Comparison of ENCODE assay signal across 1 cellular context in genomic region chr5:71011194-71011792, GRCh38.
A peak's percentile ranks its signal among the peaks of the same experiment; 100 is the strongest.
TF ChIP-seq lines count a peak whose summit lies in the region.

No MANE protein-coding gene starts in this region.

TF ChIP-seq in HepG2, 621 proteins besides CTCF, POLR2A, EP300 and RAD21 (continued from another document and continues in another):
- TF ChIP-seq, protein P1, sequence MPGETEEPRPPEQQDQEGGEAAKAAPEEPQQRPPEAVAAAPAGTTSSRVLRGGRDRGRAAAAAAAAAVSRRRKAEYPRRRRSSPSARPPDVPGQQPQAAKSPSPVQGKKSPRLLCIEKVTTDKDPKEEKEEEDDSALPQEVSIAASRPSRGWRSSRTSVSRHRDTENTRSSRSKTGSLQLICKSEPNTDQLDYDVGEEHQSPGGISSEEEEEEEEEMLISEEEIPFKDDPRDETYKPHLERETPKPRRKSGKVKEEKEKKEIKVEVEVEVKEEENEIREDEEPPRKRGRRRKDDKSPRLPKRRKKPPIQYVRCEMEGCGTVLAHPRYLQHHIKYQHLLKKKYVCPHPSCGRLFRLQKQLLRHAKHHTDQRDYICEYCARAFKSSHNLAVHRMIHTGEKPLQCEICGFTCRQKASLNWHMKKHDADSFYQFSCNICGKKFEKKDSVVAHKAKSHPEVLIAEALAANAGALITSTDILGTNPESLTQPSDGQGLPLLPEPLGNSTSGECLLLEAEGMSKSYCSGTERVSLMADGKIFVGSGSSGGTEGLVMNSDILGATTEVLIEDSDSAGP (CRISPR knock-in tag; IDR thresholded peaks at IDR 0.05; ENCODE audit: borderline replicate concordance) = no peak
- TF ChIP-seq ZNF652 (CRISPR knock-in tag; IDR thresholded peaks at IDR 0.05; ENCODE audit: borderline replicate concordance, low read depth) = no peak
- TF ChIP-seq KDM5A (IDR thresholded peaks at IDR 0.05; ENCODE audit: borderline replicate concordance, low read length) = no peak
- TF ChIP-seq PHF20 (CRISPR knock-in tag; IDR thresholded peaks at IDR 0.05) = no peak
- TF ChIP-seq SIN3A (IDR thresholded peaks at IDR 0.05; ENCODE audit: borderline replicate concordance, low read depth, low read length) = no peak
- no peak for TF ChIP-seq ZNF563 (CRISPR knock-in tag; IDR thresholded peaks at IDR 0.05)
- no peak for TF ChIP-seq KAT2B (IDR thresholded peaks at IDR 0.05; ENCODE audit: borderline replicate concordance, low read depth, low read length)
- TF ChIP-seq, protein P2, sequence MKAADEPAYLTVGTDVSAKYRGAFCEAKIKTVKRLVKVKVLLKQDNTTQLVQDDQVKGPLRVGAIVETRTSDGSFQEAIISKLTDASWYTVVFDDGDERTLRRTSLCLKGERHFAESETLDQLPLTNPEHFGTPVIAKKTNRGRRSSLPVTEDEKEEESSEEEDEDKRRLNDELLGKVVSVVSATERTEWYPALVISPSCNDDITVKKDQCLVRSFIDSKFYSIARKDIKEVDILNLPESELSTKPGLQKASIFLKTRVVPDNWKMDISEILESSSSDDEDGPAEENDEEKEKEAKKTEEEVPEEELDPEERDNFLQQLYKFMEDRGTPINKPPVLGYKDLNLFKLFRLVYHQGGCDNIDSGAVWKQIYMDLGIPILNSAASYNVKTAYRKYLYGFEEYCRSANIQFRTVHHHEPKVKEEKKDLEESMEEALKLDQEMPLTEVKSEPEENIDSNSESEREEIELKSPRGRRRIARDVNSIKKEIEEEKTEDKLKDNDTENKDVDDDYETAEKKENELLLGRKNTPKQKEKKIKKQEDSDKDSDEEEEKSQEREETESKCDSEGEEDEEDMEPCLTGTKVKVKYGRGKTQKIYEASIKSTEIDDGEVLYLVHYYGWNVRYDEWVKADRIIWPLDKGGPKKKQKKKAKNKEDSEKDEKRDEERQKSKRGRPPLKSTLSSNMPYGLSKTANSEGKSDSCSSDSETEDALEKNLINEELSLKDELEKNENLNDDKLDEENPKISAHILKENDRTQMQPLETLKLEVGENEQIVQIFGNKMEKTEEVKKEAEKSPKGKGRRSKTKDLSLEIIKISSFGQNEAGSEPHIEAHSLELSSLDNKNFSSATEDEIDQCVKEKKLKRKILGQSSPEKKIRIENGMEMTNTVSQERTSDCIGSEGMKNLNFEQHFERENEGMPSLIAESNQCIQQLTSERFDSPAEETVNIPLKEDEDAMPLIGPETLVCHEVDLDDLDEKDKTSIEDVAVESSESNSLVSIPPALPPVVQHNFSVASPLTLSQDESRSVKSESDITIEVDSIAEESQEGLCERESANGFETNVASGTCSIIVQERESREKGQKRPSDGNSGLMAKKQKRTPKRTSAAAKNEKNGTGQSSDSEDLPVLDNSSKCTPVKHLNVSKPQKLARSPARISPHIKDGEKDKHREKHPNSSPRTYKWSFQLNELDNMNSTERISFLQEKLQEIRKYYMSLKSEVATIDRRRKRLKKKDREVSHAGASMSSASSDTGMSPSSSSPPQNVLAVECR (CRISPR knock-in tag; IDR thresholded peaks at IDR 0.05; ENCODE audit: borderline replicate concordance) = no peak; the same call in 1 of the 2 replicates
- TF ChIP-seq NFKB2 (CRISPR knock-in tag; IDR thresholded peaks at IDR 0.05; ENCODE audit: borderline replicate concordance) = no peak
- TF ChIP-seq MTF1 (CRISPR knock-in tag; IDR thresholded peaks at IDR 0.05) = no peak
- TF ChIP-seq, protein P3, sequence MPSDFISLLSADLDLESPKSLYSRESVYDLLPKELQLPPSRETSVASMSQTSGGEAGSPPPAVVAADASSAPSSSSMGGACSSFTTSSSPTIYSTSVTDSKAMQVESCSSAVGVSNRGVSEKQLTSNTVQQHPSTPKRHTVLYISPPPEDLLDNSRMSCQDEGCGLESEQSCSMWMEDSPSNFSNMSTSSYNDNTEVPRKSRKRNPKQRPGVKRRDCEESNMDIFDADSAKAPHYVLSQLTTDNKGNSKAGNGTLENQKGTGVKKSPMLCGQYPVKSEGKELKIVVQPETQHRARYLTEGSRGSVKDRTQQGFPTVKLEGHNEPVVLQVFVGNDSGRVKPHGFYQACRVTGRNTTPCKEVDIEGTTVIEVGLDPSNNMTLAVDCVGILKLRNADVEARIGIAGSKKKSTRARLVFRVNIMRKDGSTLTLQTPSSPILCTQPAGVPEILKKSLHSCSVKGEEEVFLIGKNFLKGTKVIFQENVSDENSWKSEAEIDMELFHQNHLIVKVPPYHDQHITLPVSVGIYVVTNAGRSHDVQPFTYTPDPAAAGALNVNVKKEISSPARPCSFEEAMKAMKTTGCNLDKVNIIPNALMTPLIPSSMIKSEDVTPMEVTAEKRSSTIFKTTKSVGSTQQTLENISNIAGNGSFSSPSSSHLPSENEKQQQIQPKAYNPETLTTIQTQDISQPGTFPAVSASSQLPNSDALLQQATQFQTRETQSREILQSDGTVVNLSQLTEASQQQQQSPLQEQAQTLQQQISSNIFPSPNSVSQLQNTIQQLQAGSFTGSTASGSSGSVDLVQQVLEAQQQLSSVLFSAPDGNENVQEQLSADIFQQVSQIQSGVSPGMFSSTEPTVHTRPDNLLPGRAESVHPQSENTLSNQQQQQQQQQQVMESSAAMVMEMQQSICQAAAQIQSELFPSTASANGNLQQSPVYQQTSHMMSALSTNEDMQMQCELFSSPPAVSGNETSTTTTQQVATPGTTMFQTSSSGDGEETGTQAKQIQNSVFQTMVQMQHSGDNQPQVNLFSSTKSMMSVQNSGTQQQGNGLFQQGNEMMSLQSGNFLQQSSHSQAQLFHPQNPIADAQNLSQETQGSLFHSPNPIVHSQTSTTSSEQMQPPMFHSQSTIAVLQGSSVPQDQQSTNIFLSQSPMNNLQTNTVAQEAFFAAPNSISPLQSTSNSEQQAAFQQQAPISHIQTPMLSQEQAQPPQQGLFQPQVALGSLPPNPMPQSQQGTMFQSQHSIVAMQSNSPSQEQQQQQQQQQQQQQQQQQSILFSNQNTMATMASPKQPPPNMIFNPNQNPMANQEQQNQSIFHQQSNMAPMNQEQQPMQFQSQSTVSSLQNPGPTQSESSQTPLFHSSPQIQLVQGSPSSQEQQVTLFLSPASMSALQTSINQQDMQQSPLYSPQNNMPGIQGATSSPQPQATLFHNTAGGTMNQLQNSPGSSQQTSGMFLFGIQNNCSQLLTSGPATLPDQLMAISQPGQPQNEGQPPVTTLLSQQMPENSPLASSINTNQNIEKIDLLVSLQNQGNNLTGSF (CRISPR knock-in tag; IDR thresholded peaks at IDR 0.05) = no peak
- no peak for TF ChIP-seq TFE3 (CRISPR knock-in tag; IDR thresholded peaks at IDR 0.05)
- TF ChIP-seq, protein P4, sequence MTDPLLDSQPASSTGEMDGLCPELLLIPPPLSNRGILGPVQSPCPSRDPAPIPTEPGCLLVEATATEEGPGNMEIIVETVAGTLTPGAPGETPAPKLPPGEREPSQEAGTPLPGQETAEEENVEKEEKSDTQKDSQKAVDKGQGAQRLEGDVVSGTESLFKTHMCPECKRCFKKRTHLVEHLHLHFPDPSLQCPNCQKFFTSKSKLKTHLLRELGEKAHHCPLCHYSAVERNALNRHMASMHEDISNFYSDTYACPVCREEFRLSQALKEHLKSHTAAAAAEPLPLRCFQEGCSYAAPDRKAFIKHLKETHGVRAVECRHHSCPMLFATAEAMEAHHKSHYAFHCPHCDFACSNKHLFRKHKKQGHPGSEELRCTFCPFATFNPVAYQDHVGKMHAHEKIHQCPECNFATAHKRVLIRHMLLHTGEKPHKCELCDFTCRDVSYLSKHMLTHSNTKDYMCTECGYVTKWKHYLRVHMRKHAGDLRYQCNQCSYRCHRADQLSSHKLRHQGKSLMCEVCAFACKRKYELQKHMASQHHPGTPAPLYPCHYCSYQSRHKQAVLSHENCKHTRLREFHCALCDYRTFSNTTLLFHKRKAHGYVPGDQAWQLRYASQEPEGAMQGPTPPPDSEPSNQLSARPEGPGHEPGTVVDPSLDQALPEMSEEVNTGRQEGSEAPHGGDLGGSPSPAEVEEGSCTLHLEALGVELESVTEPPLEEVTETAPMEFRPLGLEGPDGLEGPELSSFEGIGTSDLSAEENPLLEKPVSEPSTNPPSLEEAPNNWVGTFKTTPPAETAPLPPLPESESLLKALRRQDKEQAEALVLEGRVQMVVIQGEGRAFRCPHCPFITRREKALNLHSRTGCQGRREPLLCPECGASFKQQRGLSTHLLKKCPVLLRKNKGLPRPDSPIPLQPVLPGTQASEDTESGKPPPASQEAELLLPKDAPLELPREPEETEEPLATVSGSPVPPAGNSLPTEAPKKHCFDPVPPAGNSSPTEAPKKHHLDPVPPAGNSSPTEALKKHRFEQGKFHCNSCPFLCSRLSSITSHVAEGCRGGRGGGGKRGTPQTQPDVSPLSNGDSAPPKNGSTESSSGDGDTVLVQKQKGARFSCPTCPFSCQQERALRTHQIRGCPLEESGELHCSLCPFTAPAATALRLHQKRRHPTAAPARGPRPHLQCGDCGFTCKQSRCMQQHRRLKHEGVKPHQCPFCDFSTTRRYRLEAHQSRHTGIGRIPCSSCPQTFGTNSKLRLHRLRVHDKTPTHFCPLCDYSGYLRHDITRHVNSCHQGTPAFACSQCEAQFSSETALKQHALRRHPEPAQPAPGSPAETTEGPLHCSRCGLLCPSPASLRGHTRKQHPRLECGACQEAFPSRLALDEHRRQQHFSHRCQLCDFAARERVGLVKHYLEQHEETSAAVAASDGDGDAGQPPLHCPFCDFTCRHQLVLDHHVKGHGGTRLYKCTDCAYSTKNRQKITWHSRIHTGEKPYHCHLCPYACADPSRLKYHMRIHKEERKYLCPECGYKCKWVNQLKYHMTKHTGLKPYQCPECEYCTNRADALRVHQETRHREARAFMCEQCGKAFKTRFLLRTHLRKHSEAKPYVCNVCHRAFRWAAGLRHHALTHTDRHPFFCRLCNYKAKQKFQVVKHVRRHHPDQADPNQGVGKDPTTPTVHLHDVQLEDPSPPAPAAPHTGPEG (CRISPR knock-in tag; IDR thresholded peaks at IDR 0.05) = no peak
- no peak for TF ChIP-seq FLYWCH1 (CRISPR knock-in tag; IDR thresholded peaks at IDR 0.05)
- TF ChIP-seq, protein P5, sequence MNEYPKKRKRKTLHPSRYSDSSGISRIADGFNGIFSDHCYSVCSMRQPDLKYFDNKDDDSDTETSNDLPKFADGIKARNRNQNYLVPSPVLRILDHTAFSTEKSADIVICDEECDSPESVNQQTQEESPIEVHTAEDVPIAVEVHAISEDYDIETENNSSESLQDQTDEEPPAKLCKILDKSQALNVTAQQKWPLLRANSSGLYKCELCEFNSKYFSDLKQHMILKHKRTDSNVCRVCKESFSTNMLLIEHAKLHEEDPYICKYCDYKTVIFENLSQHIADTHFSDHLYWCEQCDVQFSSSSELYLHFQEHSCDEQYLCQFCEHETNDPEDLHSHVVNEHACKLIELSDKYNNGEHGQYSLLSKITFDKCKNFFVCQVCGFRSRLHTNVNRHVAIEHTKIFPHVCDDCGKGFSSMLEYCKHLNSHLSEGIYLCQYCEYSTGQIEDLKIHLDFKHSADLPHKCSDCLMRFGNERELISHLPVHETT (CRISPR knock-in tag; conservative IDR thresholded peaks at IDR 0.05) = no peak
- peak; percentile 87 for TF ChIP-seq ZMYM3 (CRISPR knock-in tag; IDR thresholded peaks at IDR 0.05)
- TF ChIP-seq IKZF1 (IDR thresholded peaks at IDR 0.05) = no peak
- no peak for TF ChIP-seq HNF4G (IDR thresholded peaks at IDR 0.05; ENCODE audit: borderline replicate concordance, low read depth, low read length)
- no peak for TF ChIP-seq HNF4G (CRISPR knock-in tag; IDR thresholded peaks at IDR 0.05; ENCODE audit: borderline replicate concordance, low read depth)
- no peak for TF ChIP-seq BRD4 (CRISPR knock-in tag; IDR thresholded peaks at IDR 0.05)
- peak; percentile 61; the same call in 1 of the 2 replicates for TF ChIP-seq FOXP4 (CRISPR knock-in tag; IDR thresholded peaks at IDR 0.05)
- TF ChIP-seq KDM3A (CRISPR knock-in tag; IDR thresholded peaks at IDR 0.05; ENCODE audit: low read depth) = no peak
- TF ChIP-seq TARDBP (CRISPR knock-in tag; IDR thresholded peaks at IDR 0.05) = no peak
- TF ChIP-seq BCL6 (CRISPR knock-in tag; IDR thresholded peaks at IDR 0.05) = peak; percentile 41
- no peak for TF ChIP-seq ZNF644 (CRISPR knock-in tag; IDR thresholded peaks at IDR 0.05; ENCODE audit: low read depth)
- no peak for TF ChIP-seq AGO2 (optimal IDR thresholded peaks at IDR 0.05; ENCODE audit: low read depth, low read length)
- TF ChIP-seq NRL (CRISPR knock-in tag; IDR thresholded peaks at IDR 0.05; ENCODE audit: borderline replicate concordance) = no peak
- TF ChIP-seq ZNF850 (CRISPR knock-in tag; conservative IDR thresholded peaks at IDR 0.05) = no peak
- no peak for TF ChIP-seq TSC22D2 (CRISPR knock-in tag; IDR thresholded peaks at IDR 0.05; ENCODE audit: borderline replicate concordance)
- TF ChIP-seq HNRNPUL1 (IDR thresholded peaks at IDR 0.05; ENCODE audit: low read depth, low read length) = no peak
- no peak for TF ChIP-seq ZNF343 (CRISPR knock-in tag; IDR thresholded peaks at IDR 0.05)
